In the genomic region with DNA sequence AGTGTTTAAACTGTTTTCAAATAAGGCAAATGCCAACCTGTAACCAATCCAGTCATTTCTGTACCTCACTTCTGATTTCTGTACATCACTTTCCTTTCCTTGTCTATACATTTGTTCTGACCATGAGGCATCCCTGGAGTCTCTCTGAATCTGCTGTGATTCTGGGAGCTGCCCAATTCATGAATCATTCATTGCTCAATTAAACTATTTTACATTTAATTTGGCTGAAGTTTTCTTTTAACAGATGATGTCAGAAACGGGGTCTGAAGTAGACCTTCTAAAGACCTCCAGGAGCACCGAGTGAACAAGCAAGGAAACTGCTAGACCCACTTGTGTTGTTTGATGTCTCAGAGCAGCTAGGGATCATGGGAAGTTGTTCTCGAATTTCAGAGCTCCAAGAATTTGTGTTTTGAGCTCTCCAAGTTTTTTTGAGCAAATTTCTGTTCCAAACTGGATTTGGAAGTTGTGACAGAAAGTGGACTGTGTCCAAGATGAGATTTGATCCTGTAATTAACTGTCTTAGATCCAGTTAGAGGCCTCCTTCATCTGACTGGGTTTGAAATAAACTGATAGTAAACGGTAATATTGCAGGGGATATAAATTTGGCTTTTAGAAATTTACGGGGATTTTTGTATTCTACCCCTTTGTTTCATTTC, we compare ENCODE assay signal across 15 cellular contexts.
"Had no signal": no experiment of that assay in that cellular context is flagged by ENCODE, and none has a peak within 500 bp of the region (broad histone marks: within the 10 kb centered on the region; RNA-seq: fewer than 3 reads in every experiment).

No MANE protein-coding gene starts in this region.

- H3K4me3 Mint-ChIP-seq: activated CD4-positive, alpha-beta T cell treated with anti-CD3 and anti-CD28 coated beads, Interleukin-2, amount 10 ng/mL, durations not matched to agents 7 days and 5 days; activated naive CD8-positive, alpha-beta T cell treated with anti-CD3 and anti-CD28 coated beads, Interleukin-2, amount 10 ng/mL, durations not matched to agents 7 days and 5 days; activated T-cell treated with anti-CD3 and anti-CD28 coated beads, Interleukin-2, amount 50 U/mL, for 72 hours had no signal

- H3K4me1 ChIP-seq: psoas muscle, right lobe of liver, stomach had no signal

- H3K4me3 ChIP-seq: psoas muscle, right lobe of liver, stomach, thoracic aorta had no signal

- H3K4me1 Mint-ChIP-seq: activated CD4-positive, alpha-beta T cell treated with anti-CD3 and anti-CD28 coated beads, Interleukin-2, amount 10 ng/mL, durations not matched to agents 7 days and 5 days; activated naive CD8-positive, alpha-beta T cell treated with anti-CD3 and anti-CD28 coated beads, Interleukin-2, amount 10 ng/mL, durations not matched to agents 7 days and 5 days had no signal

- DNase-seq: activated CD4-positive, alpha-beta T cell treated with anti-CD3 and anti-CD28 coated beads, Interleukin-2, amount 10 ng/mL, durations not matched to agents 7 days and 5 days; activated CD8-positive, alpha-beta memory T cell treated with anti-CD3 and anti-CD28 coated beads, Interleukin-2, amount 50 U/mL, for 48 hours; activated gamma-delta T cell treated with Interleukin-2 at 50 U/mL for 16 hours; activated naive CD8-positive, alpha-beta T cell treated with anti-CD3 and anti-CD28 coated beads, Interleukin-2, amount 10 ng/mL, durations not matched to agents 7 days and 5 days; activated T-cell treated with anti-CD3 and anti-CD28 coated beads, Interleukin-2, amount 50 U/mL, for 72 hours; anterior cingulate cortex; dermis blood vessel endothelial cell; glutamatergic neuron; hypothalamus; mesendoderm; psoas muscle; right lobe of liver; stimulated activated CD4-positive, alpha-beta T cell treated with anti-CD3 and anti-CD28 coated beads, Interleukin-1b, Interleukin-23, amount 100 ng/mL, for 48 hours; stomach had no signal

- H3K27me3 ChIP-seq: right lobe of liver, stomach had no signal

- H3K36me3 Mint-ChIP-seq: activated naive CD8-positive, alpha-beta T cell treated with anti-CD3 and anti-CD28 coated beads, Interleukin-2, amount 10 ng/mL, durations not matched to agents 7 days and 5 days had no signal

- H3K27ac Mint-ChIP-seq: activated CD4-positive, alpha-beta T cell treated with anti-CD3 and anti-CD28 coated beads, Interleukin-2, amount 10 ng/mL, durations not matched to agents 7 days and 5 days; activated naive CD8-positive, alpha-beta T cell treated with anti-CD3 and anti-CD28 coated beads, Interleukin-2, amount 10 ng/mL, durations not matched to agents 7 days and 5 days; activated T-cell treated with anti-CD3 and anti-CD28 coated beads, Interleukin-2, amount 50 U/mL, for 72 hours had no signal

- ATAC-seq: activated T-cell treated with anti-CD3 and anti-CD28 coated beads, Interleukin-2, amount 50 U/mL, for 72 hours; psoas muscle; right lobe of liver had no signal

- H3K36me3 ChIP-seq: right lobe of liver, stomach, thoracic aorta had no signal

- H3K27ac ChIP-seq: psoas muscle, right lobe of liver, stomach, thoracic aorta had no signal

- H3K9me3 ChIP-seq: psoas muscle, right lobe of liver, stomach, thoracic aorta had no signal

- H3K27me3 Mint-ChIP-seq: activated CD4-positive, alpha-beta T cell treated with anti-CD3 and anti-CD28 coated beads, Interleukin-2, amount 10 ng/mL, durations not matched to agents 7 days and 5 days; activated naive CD8-positive, alpha-beta T cell treated with anti-CD3 and anti-CD28 coated beads, Interleukin-2, amount 10 ng/mL, durations not matched to agents 7 days and 5 days had no signal

- H3K9me3 Mint-ChIP-seq: activated CD4-positive, alpha-beta T cell treated with anti-CD3 and anti-CD28 coated beads, Interleukin-2, amount 10 ng/mL, durations not matched to agents 7 days and 5 days; activated naive CD8-positive, alpha-beta T cell treated with anti-CD3 and anti-CD28 coated beads, Interleukin-2, amount 10 ng/mL, durations not matched to agents 7 days and 5 days; activated T-cell treated with anti-CD3 and anti-CD28 coated beads, Interleukin-2, amount 50 U/mL, for 72 hours had no signal
